11 cellular contexts compared by ENCODE assay signal in genomic region chr2:240624011-240624949, GRCh38. TPM values are rescaled to one million over a fixed set of nuclear protein-coding genes. Genes with fewer than 3 reads are reported as not detected.
DNase-seq lines count a peak whose midpoint lies in the region; ATAC-seq, FAIRE-seq and TF ChIP-seq lines count a peak whose summit lies in the region.
"Had no signal": no experiment of that assay in that cellular context is flagged by ENCODE, and none has a peak within 500 bp of the region (broad histone marks: within the 10 kb centered on the region; RNA-seq: fewer than 3 reads in every experiment).

No MANE protein-coding gene starts in this region.

- peak overlapping the region; percentile 93 to 99 (median 97) for H3K27ac Mint-ChIP-seq in CD14-positive monocyte
- H3K27ac Mint-ChIP-seq in natural killer cell treated with Interleukin-12 subunit alpha and Interleukin-12 subunit beta and Interleukin-15 and Interleukin-18, amount 100 ng/mL, for 72 hours: peak overlapping the region; percentile 72 to 83

- TF ChIP-seq CTCF in CD14-positive monocyte (IDR thresholded peaks at IDR 0.05) (no peak), OCI-LY3 (IDR thresholded peaks at IDR 0.05; ENCODE audit: low read depth, low read length) (no peak), body of pancreas (IDR thresholded peaks at IDR 0.05) (no peak), D721Med (IDR thresholded peaks at IDR 0.05; ENCODE audit: insufficient read depth, missing control alignments) (no peak)

- H3K4me1 ChIP-seq in OCI-LY3 (ENCODE audit: low read length) (peaks cover 44% of the 10 kb centered on the region), body of pancreas (no peaks in the 10 kb centered on the region)

- no peaks in the 10 kb centered on the region for H3K9me3 ChIP-seq in OCI-LY3 (ENCODE audit: insufficient read depth, low read length)
- H3K9me3 ChIP-seq in body of pancreas: no peaks in the 10 kb centered on the region

- ATAC-seq in body of pancreas (peak; percentile 16), GM21825 (IDR thresholded peaks at IDR 0.05; ENCODE audit: unreplicated experiment) (no peak)
- no peak for ATAC-seq in natural killer cell treated with Interleukin-12 subunit alpha and Interleukin-12 subunit beta and Interleukin-15 and Interleukin-18, amount 100 ng/mL, for 72 hours

- H3K36me3 ChIP-seq in OCI-LY3 (replicated peaks; ENCODE audit: low read depth, low read length) (no peaks in the 10 kb centered on the region), body of pancreas (replicated peaks in 1 of 2; ENCODE audit: insufficient read depth in 1 of 2, low read depth in 2 of 2) (no peaks in the 10 kb centered on the region)

- 64 to 79% methylated on average over 20 to 22 of the region's 24 CpGs for WGBS in body of pancreas, 2 donors

- H3K4me1 Mint-ChIP-seq in CD14-positive monocyte: peaks cover 72% of the 10 kb centered on the region
- H3K4me1 Mint-ChIP-seq in natural killer cell treated with Interleukin-12 subunit alpha and Interleukin-12 subunit beta and Interleukin-15 and Interleukin-18, amount 100 ng/mL, for 72 hours (ENCODE audit: low read depth in 2 of 2): peaks cover 43 to 47% of the 10 kb centered on the region in 2 donors

- H3K4me3 Mint-ChIP-seq in CD14-positive monocyte: peak overlapping the region; percentile 77 to 90
- peak overlapping the region; percentile 62 for H3K4me3 Mint-ChIP-seq in natural killer cell treated with Interleukin-12 subunit alpha and Interleukin-12 subunit beta and Interleukin-15 and Interleukin-18, amount 100 ng/mL, for 72 hours

- H4K20me1 ChIP-seq in OCI-LY3 (ENCODE audit: insufficient read depth, low read length): no peaks in the 10 kb centered on the region

- H3K4me3 ChIP-seq in OCI-LY3 (ENCODE audit: low read length) (no peak overlapping the region), body of pancreas (no peak overlapping the region)

- no peak overlapping the region for H3K9ac ChIP-seq in OCI-LY3 (ENCODE audit: low read length)

- peaks cover 0 to 2% (median 0%) of the 10 kb centered on the region in 7 donors for H3K9me3 Mint-ChIP-seq in CD14-positive monocyte
- H3K9me3 Mint-ChIP-seq in natural killer cell treated with Interleukin-12 subunit alpha and Interleukin-12 subunit beta and Interleukin-15 and Interleukin-18, amount 100 ng/mL, for 72 hours: no peaks in the 10 kb centered on the region

- H3K36me3 Mint-ChIP-seq in CD14-positive monocyte: peaks cover 7 to 16% of the 10 kb centered on the region in 2 donors
- H3K36me3 Mint-ChIP-seq in natural killer cell treated with Interleukin-12 subunit alpha and Interleukin-12 subunit beta and Interleukin-15 and Interleukin-18, amount 100 ng/mL, for 72 hours: no peaks in the 10 kb centered on the region

- DNase-seq in CD14-positive monocyte (ENCODE audit: low spot score): peak; percentile 44
- DNase-seq in body of pancreas: peak in 2 of 4 donors; percentile 3 to 12
- peak; percentile 58 for DNase-seq in natural killer cell treated with Interleukin-12 subunit alpha and Interleukin-12 subunit beta and Interleukin-15 and Interleukin-18, amount 100 ng/mL, for 72 hours (ENCODE audit: low spot score)
- DNase-seq in hypothalamus (lab: John Stamatoyannopoulos, UW): no peak
- no peak for DNase-seq in D721Med (ENCODE audit: insufficient read length, low spot score)
- DNase-seq in pons (ENCODE audit: low spot score): no peak
- DNase-seq: NK-92 treated with Interleukin-12 subunit alpha and Interleukin-12 subunit beta, amount 100 ng/mL, for 24 hours had no signal

- H3K79me2 ChIP-seq in OCI-LY3 (ENCODE audit: low read length): no peaks in the 10 kb centered on the region

- H3K27me3 ChIP-seq in OCI-LY3 (ENCODE audit: low read depth, low read length): no peaks in the 10 kb centered on the region
- no peaks in the 10 kb centered on the region for H3K27me3 ChIP-seq in body of pancreas

- no peak for TF ChIP-seq POLR2A in body of pancreas (IDR thresholded peaks at IDR 0.05)

- H3K27ac ChIP-seq in OCI-LY3 (ENCODE audit: low read length): no peak overlapping the region
- H3K27ac ChIP-seq in body of pancreas: no peak overlapping the region

- H3K27me3 Mint-ChIP-seq in CD14-positive monocyte (ENCODE audit: low read depth in 3 of 3): peaks cover 0 to 1% (median 0%) of the 10 kb centered on the region in 3 donors
- no peaks in the 10 kb centered on the region for H3K27me3 Mint-ChIP-seq in natural killer cell treated with Interleukin-12 subunit alpha and Interleukin-12 subunit beta and Interleukin-15 and Interleukin-18, amount 100 ng/mL, for 72 hours

- intact Hi-C loops in CD14-positive monocyte (cut with micrococcal nuclease): loop anchor here (2.0 to 5.0 kb wide), 3 partner anchors 37 to 63 kb away; partner anchors contain the start of genes CAPN10 (in 1 of the 2) and DUSP28 (in 1 of the 2)
- intact Hi-C loops in body of pancreas (cut with DNase I): no loop called here

- no peak overlapping the region for H2AFZ ChIP-seq in OCI-LY3 (ENCODE audit: low read depth, low read length)

- H3K4me2 ChIP-seq in OCI-LY3 (ENCODE audit: low read length): peak overlapping the region; percentile 62

- no peak for FAIRE-seq in D721Med (lab: Jason Lieb, UNC)
- FAIRE-seq: keratinocyte had no signal

RNA-seq across cellular contexts. Expression of gene GPR35, which starts 1.0 kb away (rescaled TPM):
- polyA plus RNA-seq in CD14-positive monocyte: 10 to 100 TPM; 30.6 to 36.3 TPM
- 1 to 10 TPM in 1 of 2 donors, under 1 TPM in 1; 0.33 to 3.4 TPM for total RNA-seq in body of pancreas
- 1 to 10 TPM; 5.9 to 7.6 TPM for total RNA-seq in natural killer cell treated with Interleukin-12 subunit alpha and Interleukin-12 subunit beta and Interleukin-15 and Interleukin-18, amount 100 ng/mL, for 72 hours

RNA-seq across cellular contexts. Expression of gene CAPN10, which starts 37.7 kb away (rescaled TPM):
- polyA plus RNA-seq in CD14-positive monocyte: 1 to 10 TPM; 7.3 to 7.4 TPM
- total RNA-seq in body of pancreas: 10 to 100 TPM; 16.3 to 34.3 TPM
- 10 to 100 TPM; 50.4 to 73.9 TPM for total RNA-seq in natural killer cell treated with Interleukin-12 subunit alpha and Interleukin-12 subunit beta and Interleukin-15 and Interleukin-18, amount 100 ng/mL, for 72 hours

RNA-seq across cellular contexts. Expression of gene RNPEPL1, which starts 56.0 kb away (rescaled TPM):
- polyA plus RNA-seq in CD14-positive monocyte: 10 to 100 TPM; 15.4 to 36.4 TPM
- 100 to 1,000 TPM in 1 of 2 donors, 10 to 100 TPM in 1; 63.3 to 162 TPM for total RNA-seq in body of pancreas
- 10 to 100 TPM; 60.9 to 67.6 TPM for total RNA-seq in natural killer cell treated with Interleukin-12 subunit alpha and Interleukin-12 subunit beta and Interleukin-15 and Interleukin-18, amount 100 ng/mL, for 72 hours

RNA-seq across cellular contexts. Expression of gene AQP12B, which starts 58.4 kb away (rescaled TPM):
- polyA plus RNA-seq in CD14-positive monocyte: not detected
- total RNA-seq in body of pancreas: 100 to 1,000 TPM; 328 to 392 TPM
- total RNA-seq in natural killer cell treated with Interleukin-12 subunit alpha and Interleukin-12 subunit beta and Interleukin-15 and Interleukin-18, amount 100 ng/mL, for 72 hours: not detected
- total RNA-seq: H4 had no signal
- polyA plus RNA-seq: keratinocyte had no signal

Comparison
In these comparisons a context has a peak if more than half of its experiments do, and no peak if none do; other contexts are left out.
1. DNase-seq: peak in CD14-positive monocyte (single experiment) and natural killer cell treated with Interleukin-12 subunit alpha and Interleukin-12 subunit beta and Interleukin-15 and Interleukin-18, amount 100 ng/mL, for 72 hours (single experiment); none in hypothalamus (0 of 51), D721Med (single experiment) and pons (single experiment).